ENCODE assay signal across 19 cellular contexts in genomic region chr16:21703589-21704174, GRCh38. TPM values are rescaled to one million over a fixed set of nuclear protein-coding genes. Genes with fewer than 3 reads are reported as not detected.
DNase-seq lines count a peak whose midpoint lies in the region; ATAC-seq, FAIRE-seq and TF ChIP-seq lines count a peak whose summit lies in the region.
"Had no signal": no experiment of that assay in that cellular context is flagged by ENCODE, and none has a peak within 500 bp of the region (broad histone marks: within the 10 kb centered on the region; RNA-seq: fewer than 3 reads in every experiment).

No MANE protein-coding gene starts in this region.

- no peaks in the 10 kb centered on the region for H3K27me3 Mint-ChIP-seq in H9 (ENCODE audit: low read depth)

- H3K9ac ChIP-seq in H9 (ENCODE audit: extremely low read depth, insufficient read length, low read length) = no peak overlapping the region
- H3K9ac ChIP-seq: GM23248 had no signal

- H4K20me1 ChIP-seq in H9 (ENCODE audit: control insufficient read depth, insufficient read depth, insufficient read length) = no peaks in the 10 kb centered on the region

- H3K36me3 ChIP-seq in left lung = no peaks in the 10 kb centered on the region

- no peak overlapping the region for H2BK20ac ChIP-seq in H9 (ENCODE audit: low read depth, low read length, poor library complexity, severe bottlenecking)

- H3K9me3 ChIP-seq in left lung (no peaks in the 10 kb centered on the region), H9 (ENCODE audit: control insufficient read depth, low read depth, low read length) (no peaks in the 10 kb centered on the region)
- H3K9me3 ChIP-seq: body of pancreas had no signal

- H3K79me2 ChIP-seq in H9 (ENCODE audit: insufficient read depth, low read length) = no peaks in the 10 kb centered on the region

- no peak overlapping the region for H4K5ac ChIP-seq in H9 (ENCODE audit: insufficient read length, low read depth, low read length)

- H4K91ac ChIP-seq in H9 (ENCODE audit: insufficient read length, low read depth, low read length) = no peak overlapping the region

- H3K27me3 ChIP-seq in left lung (no peaks in the 10 kb centered on the region), H9 (ENCODE audit: insufficient read depth, low read length) (no peaks in the 10 kb centered on the region)
- H3K27me3 ChIP-seq: body of pancreas had no signal

- H2BK5ac ChIP-seq in H9 (ENCODE audit: insufficient read length, low read length) = no peak overlapping the region

- no peak overlapping the region for H3K14ac ChIP-seq in H9 (ENCODE audit: insufficient read depth, low read length)

- no peak overlapping the region for H3K27ac ChIP-seq in left lung
- no peak overlapping the region for H3K27ac ChIP-seq in H9 (ENCODE audit: insufficient read length, low read depth, low read length)
- H3K27ac ChIP-seq: body of pancreas, GM23248 had no signal

- TF ChIP-seq CTCF in left lung (IDR thresholded peaks at IDR 0.05) (no peak), H9 (conservative IDR thresholded peaks at IDR 0.05) (no peak)

- H3K56ac ChIP-seq in H9 (ENCODE audit: insufficient read length, low read depth, low read length) = no peak overlapping the region

- peaks cover 0 to 8% of the 10 kb centered on the region in 2 donors for H3K4me1 ChIP-seq in left lung
- H3K4me1 ChIP-seq in H9 (ENCODE audit: insufficient read depth, low read length) = peaks cover 2% of the 10 kb centered on the region; the same call in 1 of the 2 replicates
- H3K4me1 ChIP-seq: body of pancreas had no signal

- no peaks in the 10 kb centered on the region; a peak in 2 of 5 replicates for H3K9me3 Mint-ChIP-seq in H9
- H3K9me3 Mint-ChIP-seq: WTC11 had no signal

- no CpG with 5 or more reads among the region's 5 CpGs for WGBS in H9 (ENCODE audit: extremely low coverage, insufficient read length, low lambda C conversion rate)

- no peak overlapping the region for H3K27ac Mint-ChIP-seq in H9
- H3K27ac Mint-ChIP-seq: activated CD8-positive, alpha-beta memory T cell treated with anti-CD3 and anti-CD28 coated beads, Interleukin-2, amount 10 ng/mL, durations not matched to agents 7 days and 5 days; WTC11 had no signal

- no peak for TF ChIP-seq POLR2A in erythroblast (IDR thresholded peaks at IDR 0.05; ENCODE audit: low read length)

- H4K8ac ChIP-seq in H9 (replicated peaks; ENCODE audit: insufficient read length, low read depth, low read length) = no peak overlapping the region

- no peak overlapping the region for H2BK15ac ChIP-seq in H9 (ENCODE audit: low read depth, low read length)

- peak; percentile 57 for FAIRE-seq in GM18507 (lab: Jason Lieb, UNC)

- no peak overlapping the region for H2BK12ac ChIP-seq in H9 (ENCODE audit: insufficient read length, low read depth, low read length)

- H3K23me2 ChIP-seq in H9 (ENCODE audit: insufficient read length, low read depth, low read length, poor library complexity, severe bottlenecking) = no peaks in the 10 kb centered on the region

- H3K4me3 ChIP-seq in left lung = no peak overlapping the region
- H3K4me3 ChIP-seq: body of pancreas, GM23248, smooth muscle cell had no signal

- no peak overlapping the region for H2AFZ ChIP-seq in H9 (ENCODE audit: low read length)
- H2AFZ ChIP-seq: GM23248 had no signal

- intact Hi-C loops in left lung (cut with DNase I) = loop anchor here in 1 of 2 donors (10.0 kb wide), 1 partner anchor 49 kb away; the partner anchor contains the start of gene IGSF6

- no peak overlapping the region for H3K4me3 Mint-ChIP-seq in H9
- H3K4me3 Mint-ChIP-seq: activated CD8-positive, alpha-beta memory T cell treated with anti-CD3 and anti-CD28 coated beads, Interleukin-2, amount 10 ng/mL, durations not matched to agents 7 days and 5 days; CD4-positive, CD25-positive, alpha-beta regulatory T cell; WTC11 had no signal

- no peak overlapping the region for H2BK120ac ChIP-seq in H9 (ENCODE audit: low read depth, low read length, poor library complexity, severe bottlenecking)

- ATAC-seq in GM21381 (IDR thresholded peaks at IDR 0.05; ENCODE audit: unreplicated experiment) (peak; percentile 90), HG03558 (IDR thresholded peaks at IDR 0.05; ENCODE audit: extremely low read depth, unreplicated experiment) (peak; percentile 75), left lung (no peak)
- ATAC-seq: activated CD8-positive, alpha-beta memory T cell treated with anti-CD3 and anti-CD28 coated beads, Interleukin-2, amount 10 ng/mL, durations not matched to agents 7 days and 5 days; body of pancreas; PC-3; WTC11 had no signal

- H3K4me2 ChIP-seq in H9 (ENCODE audit: insufficient read depth, insufficient read length, low read length) = no peak overlapping the region
- H3K4me2 ChIP-seq: smooth muscle cell had no signal

- peak; percentile 32 for DNase-seq in GM18507 (ENCODE audit: extremely low spot score, insufficient read length, low read depth)
- peak; percentile 23 for DNase-seq in germinal center (ENCODE audit: low spot score)
- no peak for DNase-seq in left lung
- no peak for DNase-seq in H9
- DNase-seq in erythroblast (lab: John Stamatoyannopoulos, UW) = no peak
- no peak for DNase-seq in NCI-H2029 (lab: John Stamatoyannopoulos, UW)
- DNase-seq: activated CD8-positive, alpha-beta memory T cell treated with anti-CD3 and anti-CD28 coated beads, Interleukin-2, amount 10 ng/mL, durations not matched to agents 7 days and 5 days; activated naive CD4-positive, alpha-beta T cell treated with Interleukin-2 at 50 U/mL for 16 hours; body of pancreas; CD4-positive, CD25-positive, alpha-beta regulatory T cell; EL; GM23248; NCI-H1048; PC-3 had no signal

- no peaks in the 10 kb centered on the region for H3K79me1 ChIP-seq in H9 (ENCODE audit: insufficient read depth, low read depth, low read length, poor library complexity, severe bottlenecking)

- no peak overlapping the region for H3K23ac ChIP-seq in H9 (ENCODE audit: insufficient read length, low read depth, low read length)

- H3K4me1 Mint-ChIP-seq in H9 = peaks cover 6 to 13% of the 10 kb centered on the region in 2 experiments

- H3K4ac ChIP-seq in H9 (ENCODE audit: low read depth, low read length) = no peak overlapping the region

- H3K36me3 Mint-ChIP-seq in H9 (ENCODE audit: insufficient read depth in 1 of 3, low read depth in 3 of 3) = no peaks in the 10 kb centered on the region
- H3K36me3 Mint-ChIP-seq: activated CD8-positive, alpha-beta memory T cell treated with anti-CD3 and anti-CD28 coated beads, Interleukin-2, amount 10 ng/mL, durations not matched to agents 7 days and 5 days; WTC11 had no signal

- H3K18ac ChIP-seq in H9 (ENCODE audit: insufficient read length, low read depth, low read length) = no peak overlapping the region

- H3T11ph ChIP-seq in H9 (ENCODE audit: low read length) = no peak overlapping the region

- no peak overlapping the region for H2AK5ac ChIP-seq in H9 (ENCODE audit: insufficient read length, low read length)

RNA-seq across cellular contexts. Expression of gene OTOA, which starts 39.9 kb away (rescaled TPM):
- total RNA-seq in left lung = 1 to 10 TPM in 1 of 2 donors, under 1 TPM in 1; 0.97 to 1.1 TPM
- total RNA-seq in H9 (2021) = 0.11 and 0.13 TPM in 2 replicates
- total RNA-seq: CD4-positive, CD25-positive, alpha-beta regulatory T cell; GM23248; PC-3; smooth muscle cell had no signal

RNA-seq across cellular contexts. Expression of gene IGSF6, which starts 51.3 kb away (rescaled TPM):
- total RNA-seq in left lung (10 to 100 TPM; 50.7 to 65.4 TPM), H9 (2021) (not detected in 2 replicates)
- total RNA-seq: fibroblast of villous mesenchyme, GM23248, smooth muscle cell, WTC11 had no signal

Comparison
In these comparisons a context has a peak if more than half of its experiments do, and no peak if none do; other contexts are left out.
1. DNase-seq: peak in GM18507 (single experiment) and germinal center (single experiment); none in left lung (0 of 2), H9 (single experiment), erythroblast (0 of 2) and NCI-H2029 (single experiment).
2. RNA of gene IGSF6, which starts 51.3 kb away (total RNA-seq): 50.7 to 65.4 TPM in left lung; not detected in H9; every median in the first group is over 10 times any median in the second.